In the genomic region with DNA sequence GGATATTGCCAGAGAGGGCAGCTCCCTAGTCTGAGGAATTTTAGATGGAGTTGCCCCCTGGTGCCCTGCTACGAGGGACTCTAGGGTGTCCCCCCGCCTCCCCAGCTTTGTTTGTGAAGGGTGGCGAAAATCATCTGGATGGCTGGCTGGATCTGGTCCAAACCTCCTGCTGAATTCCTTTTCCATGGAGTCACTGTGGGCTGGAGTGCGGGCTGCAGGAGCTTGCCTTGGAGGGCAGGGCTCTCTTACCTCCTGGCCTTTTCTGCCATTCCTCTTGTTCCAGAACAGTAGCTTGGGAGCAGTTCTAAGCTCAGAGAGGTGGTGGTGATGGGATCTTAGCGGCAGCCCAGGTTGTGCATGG, we compare ENCODE assay signal across 9 cellular contexts. TPM values are rescaled to one million over a fixed set of nuclear protein-coding genes. Genes with fewer than 3 reads are reported as not detected.
DNase-seq lines count a peak whose midpoint lies in the region; ATAC-seq and TF ChIP-seq lines count a peak whose summit lies in the region.
"Had no signal": no experiment of that assay in that cellular context is flagged by ENCODE, and none has a peak within 500 bp of the region (broad histone marks: within the 10 kb centered on the region; RNA-seq: fewer than 3 reads in every experiment).

No MANE protein-coding gene starts in this region.

- H3K27me3 ChIP-seq in mucosa of rectum (ENCODE audit: control insufficient read depth in 2 of 2, insufficient read depth in 2 of 2, low read length in 2 of 2), result no peaks in the 10 kb centered on the region

- in situ Hi-C loops in ACHN (cut with HindIII; ENCODE audit: low pct_ligation_motif_present, low pct_unique_long_range_greater_than_20kb, low sequenced_read_pairs), result no loop called here

- H3K27me3 Mint-ChIP-seq in type B pancreatic cell, result no peaks in the 10 kb centered on the region
- peaks cover 18% of the 10 kb centered on the region for H3K27me3 Mint-ChIP-seq in T-helper 17 cell
- H3K27me3 Mint-ChIP-seq in activated T-helper 1 cell treated with anti-CD3 and anti-CD28 coated beads, Interleukin-12 subunit alpha, Interleukin-12 subunit beta, Interleukin-2, Interleukin-4 antibody, amounts not matched to agents 30 ng/mL and 10 ng/mL and 1 ng/mL, durations not matched to agents 14 hours and 24 hours and 36 hours (ENCODE audit: insufficient read depth), result peaks cover 6% of the 10 kb centered on the region

- H3K4me3 ChIP-seq in epithelial cell of esophagus (ENCODE audit: low read length) (no peak overlapping the region), mucosa of rectum (ENCODE audit: low read length in 2 of 2) (no peak overlapping the region)

- peak overlapping the region in 1 of 2 donors; percentile 0 for H3K9ac ChIP-seq in mucosa of rectum (ENCODE audit: low read depth in 1 of 2, low read length in 2 of 2)

- intact Hi-C loops in activated T-helper 1 cell treated with anti-CD3 and anti-CD28 coated beads, Interleukin-12 subunit alpha, Interleukin-12 subunit beta, Interleukin-2, Interleukin-4 antibody, amounts not matched to agents 30 ng/mL and 10 ng/mL and 1 ng/mL, durations not matched to agents 14 hours and 24 hours and 36 hours (cut with micrococcal nuclease), result no loop called here

- H3K27ac ChIP-seq in mucosa of rectum (ENCODE audit: low read depth in 2 of 2, low read length in 2 of 2), result peak overlapping the region; percentile 41 to 42

- H3K27ac Mint-ChIP-seq in type B pancreatic cell (no peak overlapping the region), T-helper 17 cell (no peak overlapping the region)
- H3K27ac Mint-ChIP-seq in activated T-helper 1 cell treated with anti-CD3 and anti-CD28 coated beads, Interleukin-12 subunit alpha, Interleukin-12 subunit beta, Interleukin-2, Interleukin-4 antibody, amounts not matched to agents 30 ng/mL and 10 ng/mL and 1 ng/mL, durations not matched to agents 14 hours and 24 hours and 36 hours, result no peak overlapping the region

- DNase-seq in ACHN (peak; percentile 94), NCI-H226 (peak; percentile 91), epithelial cell of esophagus (ENCODE audit: low read depth) (peak; percentile 91), cerebellar cortex (ENCODE audit: low spot score) (no peak), type B pancreatic cell (ENCODE audit: extremely low spot score, unreplicated experiment) (no peak), T-helper 17 cell (no peak)
- no peak for DNase-seq in activated T-helper 1 cell treated with anti-CD3 and anti-CD28 coated beads, Interleukin-12 subunit alpha, Interleukin-12 subunit beta, Interleukin-2, Interleukin-4 antibody, amounts not matched to agents 30 ng/mL and 10 ng/mL and 1 ng/mL, durations not matched to agents 14 hours and 24 hours and 36 hours (ENCODE audit: low spot score)

- peaks cover 17 to 23% of the 10 kb centered on the region in 2 donors for H3K4me1 ChIP-seq in mucosa of rectum (ENCODE audit: control insufficient read depth in 2 of 2, insufficient read depth in 2 of 2, low read length in 2 of 2)

- H3K4me3 Mint-ChIP-seq in type B pancreatic cell (no peak overlapping the region), T-helper 17 cell (no peak overlapping the region)
- no peak overlapping the region for H3K4me3 Mint-ChIP-seq in activated T-helper 1 cell treated with anti-CD3 and anti-CD28 coated beads, Interleukin-12 subunit alpha, Interleukin-12 subunit beta, Interleukin-2, Interleukin-4 antibody, amounts not matched to agents 30 ng/mL and 10 ng/mL and 1 ng/mL, durations not matched to agents 14 hours and 24 hours and 36 hours

- H3K4me1 Mint-ChIP-seq in type B pancreatic cell (ENCODE audit: unreplicated experiment) (peaks cover 67% of the 10 kb centered on the region), T-helper 17 cell (no peaks in the 10 kb centered on the region)
- no peaks in the 10 kb centered on the region for H3K4me1 Mint-ChIP-seq in activated T-helper 1 cell treated with anti-CD3 and anti-CD28 coated beads, Interleukin-12 subunit alpha, Interleukin-12 subunit beta, Interleukin-2, Interleukin-4 antibody, amounts not matched to agents 30 ng/mL and 10 ng/mL and 1 ng/mL, durations not matched to agents 14 hours and 24 hours and 36 hours (ENCODE audit: low read depth)

- no peaks in the 10 kb centered on the region for H3K9me3 Mint-ChIP-seq in type B pancreatic cell
- H3K9me3 Mint-ChIP-seq in activated T-helper 1 cell treated with anti-CD3 and anti-CD28 coated beads, Interleukin-12 subunit alpha, Interleukin-12 subunit beta, Interleukin-2, Interleukin-4 antibody, amounts not matched to agents 30 ng/mL and 10 ng/mL and 1 ng/mL, durations not matched to agents 14 hours and 24 hours and 36 hours, result no peaks in the 10 kb centered on the region

- H3K9me3 ChIP-seq in mucosa of rectum (ENCODE audit: control insufficient read depth in 2 of 2, low read length in 2 of 2) (no peaks in the 10 kb centered on the region), T-helper 17 cell (ENCODE audit: control insufficient read depth, low read length, poor library complexity, severe bottlenecking) (no peaks in the 10 kb centered on the region)

- H3K36me3 ChIP-seq in mucosa of rectum (ENCODE audit: control insufficient read depth in 2 of 2, insufficient read depth in 2 of 2, low read length in 2 of 2), result no peaks in the 10 kb centered on the region

- H3K36me3 Mint-ChIP-seq in type B pancreatic cell (no peaks in the 10 kb centered on the region), T-helper 17 cell (ENCODE audit: low read depth) (no peaks in the 10 kb centered on the region)
- H3K36me3 Mint-ChIP-seq in activated T-helper 1 cell treated with anti-CD3 and anti-CD28 coated beads, Interleukin-12 subunit alpha, Interleukin-12 subunit beta, Interleukin-2, Interleukin-4 antibody, amounts not matched to agents 30 ng/mL and 10 ng/mL and 1 ng/mL, durations not matched to agents 14 hours and 24 hours and 36 hours (ENCODE audit: low read depth), result no peaks in the 10 kb centered on the region

- ATAC-seq in T-helper 17 cell, result no peak

- TF ChIP-seq CTCF in epithelial cell of esophagus (IDR thresholded peaks at IDR 0.05; ENCODE audit: insufficient read depth, low read depth, low read length, missing control alignments), result no peak
- TF ChIP-seq CTCF in type B pancreatic cell (conservative IDR thresholded peaks at IDR 0.05), result no peak

RNA-seq across cellular contexts. Expression of a gene that starts 2.1 kb away (rescaled TPM):
- total RNA-seq in type B pancreatic cell (ENCODE audit: low replicate concordance) (2.8 and 24.5 TPM in 2 replicates), T-helper 17 cell (1 to 10 TPM in 1 of 2 donors, not detected in 1; 1.5 TPM)
- not detected in 2 replicates for total RNA-seq in activated T-helper 1 cell treated with anti-CD3 and anti-CD28 coated beads, Interleukin-12 subunit alpha, Interleukin-12 subunit beta, Interleukin-2, Interleukin-4 antibody, amounts not matched to agents 30 ng/mL and 10 ng/mL and 1 ng/mL, durations not matched to agents 14 hours and 24 hours and 36 hours
- total RNA-seq: T-helper 1 cell treated with Interleukin-12 subunit alpha and Interleukin-12 subunit beta and Interleukin-4 antibody, amounts not matched to agents 30 ng/mL and 1 ng/mL, for 36 hours had no signal

RNA-seq across cellular contexts. Expression of a gene that starts 18.5 kb away (rescaled TPM):
- 0.17 and 6.1 TPM in 2 replicates for total RNA-seq in type B pancreatic cell (ENCODE audit: low replicate concordance)
- total RNA-seq in T-helper 17 cell, result not detected
- 0.49 and 0.51 TPM in 2 replicates for total RNA-seq in activated T-helper 1 cell treated with anti-CD3 and anti-CD28 coated beads, Interleukin-12 subunit alpha, Interleukin-12 subunit beta, Interleukin-2, Interleukin-4 antibody, amounts not matched to agents 30 ng/mL and 10 ng/mL and 1 ng/mL, durations not matched to agents 14 hours and 24 hours and 36 hours
- total RNA-seq: T-helper 1 cell treated with Interleukin-12 subunit alpha and Interleukin-12 subunit beta and Interleukin-4 antibody, amounts not matched to agents 30 ng/mL and 1 ng/mL, for 36 hours had no signal

RNA-seq across cellular contexts. Expression of a gene that starts 58.3 kb away (rescaled TPM):
- total RNA-seq in type B pancreatic cell (ENCODE audit: low replicate concordance), result 49.2 and 65.8 TPM in 2 replicates
- 100 to 1,000 TPM in 1 of 2 donors, 10 to 100 TPM in 1; 96.0 to 105 TPM for total RNA-seq in T-helper 17 cell
- total RNA-seq in activated T-helper 1 cell treated with anti-CD3 and anti-CD28 coated beads, Interleukin-12 subunit alpha, Interleukin-12 subunit beta, Interleukin-2, Interleukin-4 antibody, amounts not matched to agents 30 ng/mL and 10 ng/mL and 1 ng/mL, durations not matched to agents 14 hours and 24 hours and 36 hours, result 77.5 and 81.9 TPM in 2 replicates

Comparison
In these comparisons a context has a peak if more than half of its experiments do, and no peak if none do; other contexts are left out.
1. DNase-seq: peak in ACHN (single experiment), NCI-H226 (single experiment) and epithelial cell of esophagus (single experiment); none in cerebellar cortex (single experiment), type B pancreatic cell (single experiment), T-helper 17 cell (0 of 3) and activated T-helper 1 cell treated with anti-CD3 and anti-CD28 coated beads, Interleukin-12 subunit alpha, Interleukin-12 subunit beta, Interleukin-2, Interleukin-4 antibody, amounts not matched to agents 30 ng/mL and 10 ng/mL and 1 ng/mL, durations not matched to agents 14 hours and 24 hours and 36 hours (single experiment).